ENCODE assay signal across 17 cellular contexts in the genomic region with DNA sequence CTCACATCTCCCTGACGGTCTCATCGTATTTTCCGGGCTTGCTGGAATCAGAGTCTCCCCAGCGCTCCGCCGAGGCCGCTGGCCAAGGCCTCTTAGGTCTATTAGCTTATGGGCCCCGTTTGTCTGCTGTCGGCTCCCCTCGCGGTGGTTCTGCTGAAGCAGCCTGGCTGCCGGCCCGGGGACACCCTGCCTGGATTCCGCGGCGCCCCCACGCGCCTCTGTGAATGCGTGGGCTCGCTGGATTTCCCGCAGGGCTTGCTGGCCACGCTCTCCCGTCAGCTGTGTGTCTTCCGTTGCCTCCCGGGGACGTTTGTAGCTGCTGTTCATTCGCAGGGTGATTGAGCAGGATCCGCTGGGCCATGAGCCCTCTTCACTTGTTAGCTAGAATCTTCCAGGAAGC. TPM values are rescaled to one million over a fixed set of nuclear protein-coding genes. Genes with fewer than 3 reads are reported as not detected.
DNase-seq lines count a peak whose midpoint lies in the region; ATAC-seq and TF ChIP-seq lines count a peak whose summit lies in the region.
"Had no signal": no experiment of that assay in that cellular context is flagged by ENCODE, and none has a peak within 500 bp of the region (broad histone marks: within the 10 kb centered on the region; RNA-seq: fewer than 3 reads in every experiment).

No MANE protein-coding gene starts in this region.

- H3K9me3 Mint-ChIP-seq in type B pancreatic cell = no peaks in the 10 kb centered on the region
- no peaks in the 10 kb centered on the region for H3K9me3 Mint-ChIP-seq in mesothelial cell of epicardium
- H3K9me3 Mint-ChIP-seq: H9 had no signal

- DNase-seq in activated effector memory CD4-positive, alpha-beta T cell treated with anti-CD3 and anti-CD28 coated beads, Interleukin-2, amount 50 U/mL, for 16 hours = peak; percentile 31
- DNase-seq in activated effector memory CD4-positive, alpha-beta T cell treated with Interleukin-2 at 50 U/mL for 16 hours = no peak
- peak; percentile 29 for DNase-seq in fibroblast of pulmonary artery (ENCODE audit: low read depth)
- peak; percentile 30 for DNase-seq in osteoblast (ENCODE audit: insufficient read length, low spot score, missing footprints)
- peak; percentile 66 for DNase-seq in type B pancreatic cell (ENCODE audit: extremely low spot score, unreplicated experiment)
- DNase-seq in activated CD8-positive, alpha-beta memory T cell treated with anti-CD3 and anti-CD28 coated beads, Interleukin-2, amount 50 U/mL, for 48 hours = no peak
- DNase-seq in mesothelial cell of epicardium (ENCODE audit: low spot score in 2 of 2, unreplicated experiment in 2 of 2) = no peak
- DNase-seq: 8988T, DMS 273 treated with DMSO at 0.1 percent for 48 hours, H9, IMR-90, Kasumi-1, NCI-H2029, NCI-H2171 treated with DMSO at 0.1 percent for 48 hours, NCI-H510A had no signal

- H3K27ac Mint-ChIP-seq in type B pancreatic cell (no peak overlapping the region), mesothelial cell of epicardium (no peak overlapping the region)

- no peaks in the 10 kb centered on the region for H3K9me3 ChIP-seq in osteoblast (ENCODE audit: low read depth, low read length)
- H3K9me3 ChIP-seq: BLaER1 treated with 17β-estradiol and CSF1 and Interleukin-3, amounts not matched to agents 10 nM and 100 nM had no signal

- H3K79me2 ChIP-seq in osteoblast (ENCODE audit: insufficient read depth, low read length) = no peaks in the 10 kb centered on the region

- H3K4me2 ChIP-seq in osteoblast (ENCODE audit: insufficient read depth, low read length) = no peak overlapping the region
- H3K4me2 ChIP-seq: BLaER1 treated with 17β-estradiol and CSF1 and Interleukin-3, amounts not matched to agents 10 nM and 100 nM had no signal

- no peaks in the 10 kb centered on the region for H3K27me3 Mint-ChIP-seq in type B pancreatic cell
- H3K27me3 Mint-ChIP-seq in mesothelial cell of epicardium (ENCODE audit: low read depth) = no peaks in the 10 kb centered on the region

- no peaks in the 10 kb centered on the region for H3K36me3 Mint-ChIP-seq in type B pancreatic cell
- H3K36me3 Mint-ChIP-seq in mesothelial cell of epicardium = no peaks in the 10 kb centered on the region

- H2AFZ ChIP-seq in osteoblast (ENCODE audit: low read length) = no peak overlapping the region

- TF ChIP-seq CTCF in fibroblast of pulmonary artery (IDR thresholded peaks at IDR 0.05; ENCODE audit: low read length, missing control alignments) (no peak), osteoblast (IDR thresholded peaks at IDR 0.05; ENCODE audit: extremely low read depth, low read depth, low read length) (no peak), type B pancreatic cell (conservative IDR thresholded peaks at IDR 0.05) (no peak), mesothelial cell of epicardium (IDR thresholded peaks at IDR 0.05; ENCODE audit: unreplicated experiment) (no peak)

- no peak overlapping the region for H3K27ac ChIP-seq in osteoblast (ENCODE audit: low read depth, low read length)
- H3K27ac ChIP-seq: BLaER1 treated with 17β-estradiol and CSF1 and Interleukin-3, amounts not matched to agents 10 nM and 100 nM had no signal

- H3K4me3 Mint-ChIP-seq in type B pancreatic cell = no peak overlapping the region
- no peak overlapping the region for H3K4me3 Mint-ChIP-seq in mesothelial cell of epicardium
- H3K4me3 Mint-ChIP-seq: H9 had no signal

- ATAC-seq in GM19467 (IDR thresholded peaks at IDR 0.05; ENCODE audit: unreplicated experiment) = no peak

- H3K27me3 ChIP-seq in osteoblast (ENCODE audit: insufficient read depth, low read length) = no peaks in the 10 kb centered on the region
- H3K27me3 ChIP-seq: BLaER1 treated with 17β-estradiol and CSF1 and Interleukin-3, amounts not matched to agents 10 nM and 100 nM had no signal

- no peaks in the 10 kb centered on the region for H3K4me1 Mint-ChIP-seq in type B pancreatic cell (ENCODE audit: unreplicated experiment)
- H3K4me1 Mint-ChIP-seq in mesothelial cell of epicardium = no peaks in the 10 kb centered on the region

- no peaks in the 10 kb centered on the region for H4K20me1 ChIP-seq in osteoblast (ENCODE audit: insufficient read depth, low read length)

- H3K4me1 ChIP-seq in osteoblast (ENCODE audit: insufficient read depth, low read length) = no peaks in the 10 kb centered on the region

- no peaks in the 10 kb centered on the region for H3K36me3 ChIP-seq in osteoblast (ENCODE audit: insufficient read depth, low read length)
- H3K36me3 ChIP-seq: BLaER1 treated with 17β-estradiol and CSF1 and Interleukin-3, amounts not matched to agents 10 nM and 100 nM had no signal

- no peak overlapping the region for H3K4me3 ChIP-seq in fibroblast of pulmonary artery (replicated peaks; ENCODE audit: low read depth, low read length)
- no peak overlapping the region for H3K4me3 ChIP-seq in osteoblast (ENCODE audit: insufficient read depth, low read length)
- H3K4me3 ChIP-seq: BLaER1 treated with 17β-estradiol and CSF1 and Interleukin-3, amounts not matched to agents 10 nM and 100 nM had no signal

RNA-seq across cellular contexts. Expression of a gene that starts 8.4 kb away (rescaled TPM):
- total RNA-seq in osteoblast (0.72 and 0.88 TPM in 2 replicates), type B pancreatic cell (ENCODE audit: low replicate concordance) (6.4 and 8.7 TPM in 2 replicates), mesothelial cell of epicardium (10.9 to 11.9 TPM (median 11.8 TPM) in 3 replicates)

Comparison
In these comparisons a context has a peak if more than half of its experiments do, and no peak if none do; other contexts are left out.
1. DNase-seq: peak in activated effector memory CD4-positive, alpha-beta T cell treated with anti-CD3 and anti-CD28 coated beads, Interleukin-2, amount 50 U/mL, for 16 hours (single experiment), fibroblast of pulmonary artery (single experiment), osteoblast (single experiment) and type B pancreatic cell (single experiment); none in activated effector memory CD4-positive, alpha-beta T cell treated with Interleukin-2 at 50 U/mL for 16 hours (single experiment), activated CD8-positive, alpha-beta memory T cell treated with anti-CD3 and anti-CD28 coated beads, Interleukin-2, amount 50 U/mL, for 48 hours (single experiment) and mesothelial cell of epicardium (0 of 2).